12 cellular contexts compared by ENCODE assay signal in the genomic region with DNA sequence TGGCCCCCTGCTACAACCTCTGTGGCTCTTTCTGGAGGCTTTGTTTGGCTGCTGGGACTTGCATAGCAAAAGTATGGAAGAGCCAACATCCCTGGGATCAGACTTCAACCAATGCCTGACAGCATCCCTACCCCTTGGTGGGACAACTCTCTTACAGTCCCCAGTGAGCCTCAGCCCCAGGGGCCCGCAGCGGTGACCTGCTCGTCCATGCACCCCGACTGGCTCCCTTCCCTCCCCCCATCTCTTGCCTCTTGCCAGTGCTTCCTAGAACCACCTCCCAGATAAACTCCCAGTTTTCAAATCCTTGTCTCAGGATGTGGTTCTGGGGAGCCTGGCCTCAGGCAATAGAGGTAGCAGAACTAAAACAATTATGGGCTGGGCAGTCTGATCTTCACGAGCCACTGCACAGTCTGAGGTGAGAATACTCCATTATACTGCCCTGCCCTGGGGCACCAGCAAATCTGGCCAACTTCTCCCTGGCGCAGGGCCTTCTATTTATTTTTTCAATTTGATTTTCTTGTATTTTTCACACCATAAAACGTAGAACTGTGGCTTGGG.
"Had no signal": no experiment of that assay in that cellular context is flagged by ENCODE, and none has a peak within 500 bp of the region (broad histone marks: within the 10 kb centered on the region; RNA-seq: fewer than 3 reads in every experiment).

No MANE protein-coding gene starts in this region.

- H3K4me2 ChIP-seq: smooth muscle cell had no signal

- H3K27me3 ChIP-seq: right atrium auricular region, thyroid gland had no signal

- DNase-seq: effector memory CD4-positive, alpha-beta T cell; heart left ventricle; hippocampal formation; kidney glomerular epithelial cell; mammary epithelial cell; posterior cingulate gyrus; stimulated activated CD4-positive, alpha-beta T cell treated with anti-CD3 and anti-CD28 coated beads, Interleukin-2, amount 100 ng/mL, for 48 hours; stimulated activated naive CD8-positive, alpha-beta T cell treated with anti-CD3 and anti-CD28 coated beads, Interleukin-15, Interleukin-2, amounts not matched to agents 100 U/mL and 50 U/mL, for 24 hours; thyroid gland had no signal

- H3K36me3 ChIP-seq: heart left ventricle, right atrium auricular region, suprapubic skin, thyroid gland had no signal

- H3K9me3 ChIP-seq: heart left ventricle, right atrium auricular region, suprapubic skin, thyroid gland had no signal

- H3K4me1 ChIP-seq: heart left ventricle, right atrium auricular region, suprapubic skin, thyroid gland had no signal

- H3K4me3 ChIP-seq: heart left ventricle, right atrium auricular region, smooth muscle cell, suprapubic skin, thyroid gland had no signal

- H3K27ac ChIP-seq: heart left ventricle, right atrium auricular region, suprapubic skin, thyroid gland had no signal
